In genomic region chr16:49463529-49463928, GRCh38 we compare ENCODE assay signal across 8 cellular contexts.
DNase-seq lines count a peak whose midpoint lies in the region; ATAC-seq and TF ChIP-seq lines count a peak whose summit lies in the region.

No MANE protein-coding gene starts in this region.

- TF ChIP-seq CTCF in GM12865 (IDR thresholded peaks at IDR 0.05; ENCODE audit: insufficient read depth, low read depth, low read length, missing control alignments), result no peak
- no peak for TF ChIP-seq CTCF in mammary epithelial cell (conservative IDR thresholded peaks at IDR 0.05 in 1 of 2, IDR thresholded peaks at IDR 0.05 in 1 of 2; ENCODE audit: extremely low read depth in 1 of 2, insufficient read depth in 1 of 2, low read depth in 1 of 2, low read length in 2 of 2)

- peak; percentile 94 for ATAC-seq in HG02678 (IDR thresholded peaks at IDR 0.05; ENCODE audit: unreplicated experiment)

- dilution Hi-C loops in mammary epithelial cell (cut with HindIII; ENCODE audit: low sequenced_read_pairs), result no loop called here

- H3K4me1 ChIP-seq in mammary epithelial cell (ENCODE audit: insufficient read depth, low read length), result no peaks in the 10 kb centered on the region

- no peak overlapping the region for H3K4me2 ChIP-seq in mammary epithelial cell (ENCODE audit: insufficient read depth, low read depth, low read length)

- H3K4me3 ChIP-seq in GM12865 (ENCODE audit: low read depth, low read length), result no peak overlapping the region
- no peak overlapping the region for H3K4me3 ChIP-seq in mammary epithelial cell (replicated peaks in 1 of 3; ENCODE audit: insufficient read depth in 1 of 3, low read depth in 2 of 3, low read length in 3 of 3)

- H4K20me1 ChIP-seq in mammary epithelial cell (ENCODE audit: insufficient read depth, low read length), result no peaks in the 10 kb centered on the region

- H3K36me3 ChIP-seq in mammary epithelial cell (ENCODE audit: insufficient read depth, low read length), result no peaks in the 10 kb centered on the region

- intact Hi-C loops in mammary epithelial cell (cut with micrococcal nuclease), result no loop called here

- no peak overlapping the region for H2AFZ ChIP-seq in mammary epithelial cell (ENCODE audit: low read depth, low read length)

- H3K9ac ChIP-seq in mammary epithelial cell (ENCODE audit: insufficient read depth, low read length), result no peak overlapping the region

- in situ Hi-C loops in mammary epithelial cell (cut with MboI; ENCODE audit: low sequenced_read_pairs in 2 of 2), result no loop called here

- WGBS in mammary epithelial cell (ENCODE audit: low coverage, missing lambda C conversion rate), result 89% methylated on average over 7 of the region's 7 CpGs

- CTCF ChIA-PET in mammary epithelial cell (lab: Charles Lee; ENCODE audit: low non-redundant PET), result no interaction called here

- BruUV-seq in mammary epithelial cell (replicated peaks; lab: Mats Ljungman, UMichigan), result no TSS peak

- H3K79me2 ChIP-seq in mammary epithelial cell (ENCODE audit: insufficient read depth, low read length), result no peaks in the 10 kb centered on the region

- H3K9me3 ChIP-seq in mammary epithelial cell (replicated peaks; ENCODE audit: insufficient read depth, low read length), result peaks cover 17% of the 10 kb centered on the region

- H3K27ac ChIP-seq in mammary epithelial cell (ENCODE audit: insufficient read depth, low read depth, low read length), result no peak overlapping the region

- H3K27me3 ChIP-seq in mammary epithelial cell (ENCODE audit: insufficient read depth, low read length), result no peaks in the 10 kb centered on the region

- peak; percentile 89 for DNase-seq in GM12865 (ENCODE audit: low read depth)
- peak; percentile 88 for DNase-seq in NCI-H774 (lab: John Stamatoyannopoulos, UW)
- DNase-seq in activated effector memory CD4-positive, alpha-beta T cell treated with anti-CD3 and anti-CD28 coated beads, Interleukin-2, amount 50 U/mL, for 16 hours, result peak; percentile 80
- DNase-seq in stimulated activated CD8-positive, alpha-beta memory T cell treated with anti-CD3 and anti-CD28 coated beads, Interleukin-12 subunit alpha, Interleukin-12 subunit beta, amount 100 ng/mL, for 24 hours (ENCODE audit: extremely low read depth), result peak; percentile 8
- DNase-seq in mammary epithelial cell, result no peak
- no peak for DNase-seq in NCI-H1694 treated with DMSO at 0.1 percent for 48 hours (lab: John Stamatoyannopoulos, UW)
- no peak for DNase-seq in RKO (ENCODE audit: low spot score)

Comparison
In these comparisons a context has a peak if more than half of its experiments do, and no peak if none do; other contexts are left out.
1. DNase-seq: peak in GM12865 (single experiment), NCI-H774 (single experiment), activated effector memory CD4-positive, alpha-beta T cell treated with anti-CD3 and anti-CD28 coated beads, Interleukin-2, amount 50 U/mL, for 16 hours (single experiment) and stimulated activated CD8-positive, alpha-beta memory T cell treated with anti-CD3 and anti-CD28 coated beads, Interleukin-12 subunit alpha, Interleukin-12 subunit beta, amount 100 ng/mL, for 24 hours (single experiment); none in mammary epithelial cell (single experiment), NCI-H1694 treated with DMSO at 0.1 percent for 48 hours (single experiment) and RKO (single experiment).